Comparison of ENCODE assay signal across 14 cellular contexts in genomic region chr16:15493416-15494181, GRCh38. TPM values are rescaled to one million over a fixed set of nuclear protein-coding genes. Genes with fewer than 3 reads are reported as not detected.
DNase-seq lines count a peak whose midpoint lies in the region; ATAC-seq, FAIRE-seq and TF ChIP-seq lines count a peak whose summit lies in the region.
"Had no signal": no experiment of that assay in that cellular context is flagged by ENCODE, and none has a peak within 500 bp of the region (broad histone marks: within the 10 kb centered on the region; RNA-seq: fewer than 3 reads in every experiment).

No MANE protein-coding gene starts in this region.

- H2AFZ ChIP-seq in smooth muscle cell (ENCODE audit: low read depth), result no peak overlapping the region

- H3K9ac ChIP-seq in smooth muscle cell (ENCODE audit: low read depth), result peak overlapping the region; percentile 11

- H3K4me3 ChIP-seq in fibroblast of mammary gland (ENCODE audit: control insufficient read depth, low read depth, low read length) (no peak overlapping the region), smooth muscle cell (no peak overlapping the region), A673 (ENCODE audit: low read depth, low read length, poor library complexity, severe bottlenecking) (no peak overlapping the region)
- H3K4me3 ChIP-seq: GM12878 had no signal

- 87% methylated on average over 10 of the region's 10 CpGs for WGBS in smooth muscle cell (ENCODE audit: low lambda C conversion rate)

- intact Hi-C loops in A673 (cut with micrococcal nuclease; ENCODE audit: unreplicated experiment), result no loop called here

- H3K36me3 ChIP-seq in smooth muscle cell (ENCODE audit: low read depth) (no peaks in the 10 kb centered on the region), A673 (ENCODE audit: insufficient read depth, low read length, poor library complexity, severe bottlenecking) (no peaks in the 10 kb centered on the region)

- H3K4me1 ChIP-seq in smooth muscle cell (ENCODE audit: low read depth) (no peaks in the 10 kb centered on the region), A673 (ENCODE audit: insufficient read depth, low read length, poor library complexity, severe bottlenecking) (no peaks in the 10 kb centered on the region)

- peak overlapping the region; percentile 12 for H3K4me2 ChIP-seq in smooth muscle cell

- TF ChIP-seq CTCF in fibroblast of mammary gland (conservative IDR thresholded peaks at IDR 0.05; ENCODE audit: control insufficient read depth, insufficient read depth, low read depth, low read length) (no peak), smooth muscle cell (IDR thresholded peaks at IDR 0.05; ENCODE audit: borderline replicate concordance, insufficient read depth, poor library complexity, severe bottlenecking) (no peak), A673 (conservative IDR thresholded peaks at IDR 0.05; ENCODE audit: low read depth, low read length) (no peak)

- H3K27me3 ChIP-seq in smooth muscle cell (ENCODE audit: low read depth), result no peaks in the 10 kb centered on the region
- no peaks in the 10 kb centered on the region for H3K27me3 ChIP-seq in A673 (replicated peaks; ENCODE audit: insufficient read depth, low read depth, low read length, poor library complexity)

- H3K27ac ChIP-seq in smooth muscle cell (ENCODE audit: low read depth), result peak overlapping the region; percentile 60
- no peak overlapping the region for H3K27ac ChIP-seq in A673 (ENCODE audit: low read depth, low read length, poor library complexity, severe bottlenecking)

- ATAC-seq in HG03439 (IDR thresholded peaks at IDR 0.05; ENCODE audit: unreplicated experiment), result no peak
- ATAC-seq: GM12878 had no signal

- FAIRE-seq in urothelium cell line (lab: Jason Lieb, UNC), result no peak
- FAIRE-seq: A204.1, colon, GM12878, islet of Langerhans had no signal

- no peaks in the 10 kb centered on the region for H3K79me2 ChIP-seq in smooth muscle cell (ENCODE audit: low read depth)

- no TSS peak for BruUV-seq in A673 (replicated peaks; lab: Mats Ljungman, UMichigan)

- H3K9me3 ChIP-seq in smooth muscle cell (replicated peaks; ENCODE audit: low read depth) (no peaks in the 10 kb centered on the region), A673 (ENCODE audit: low read depth, low read length, poor library complexity, severe bottlenecking) (no peaks in the 10 kb centered on the region)

- POLR2A ChIA-PET in A673 (lab: Charles Lee; ENCODE audit: low non-redundant PET), result no interaction called here

- H4K20me1 ChIP-seq in smooth muscle cell (ENCODE audit: low read depth), result no peaks in the 10 kb centered on the region

- peak in 2 of 3 experiments; percentile 11 to 88 for DNase-seq in NCI-H1417 (lab: John Stamatoyannopoulos, UW)
- no peak for DNase-seq in NCI-H1417 treated with DMSO at 0.1 percent for 48 hours (lab: John Stamatoyannopoulos, UW)
- DNase-seq in RPMI7951 (ENCODE audit: low read depth), result peak; percentile 83
- peak; percentile 94 for DNase-seq in fibroblast of mammary gland (ENCODE audit: low read depth)
- no peak for DNase-seq in smooth muscle cell (lab: John Stamatoyannopoulos, UW; ENCODE audit: unreplicated experiment)
- DNase-seq in urothelium cell line (ENCODE audit: low spot score), result no peak
- DNase-seq in A673 (ENCODE audit: low spot score), result no peak
- DNase-seq: NCI-H748 treated with DMSO at 0.1 percent for 48 hours, right cardiac atrium had no signal

- CTCF ChIA-PET in A673 (lab: Charles Lee), result no interaction called here

- peaks cover 5% of the 10 kb centered on the region for H3F3A ChIP-seq in smooth muscle cell (ENCODE audit: low read depth)

RNA-seq across cellular contexts. Expression of gene BMERB1, which starts 59.2 kb away (rescaled TPM):
- total RNA-seq in RPMI7951 (2014; rRNA removed; shearing (Covaris generic)), result 18.5 and 21.1 TPM in 2 replicates
- total RNA-seq in smooth muscle cell, result 15.3 and 16.5 TPM in 2 replicates
- polyA plus RNA-seq in smooth muscle cell, result 12.6 and 20.0 TPM in 2 replicates
- total RNA-seq in A673 (2021), result 11.5 and 16.8 TPM in 2 replicates

Comparison
In these comparisons a context has a peak if more than half of its experiments do, and no peak if none do; other contexts are left out.
1. DNase-seq: peak in NCI-H1417 (2 of 3), RPMI7951 (single experiment) and fibroblast of mammary gland (single experiment); none in NCI-H1417 treated with DMSO at 0.1 percent for 48 hours (single experiment), smooth muscle cell (single experiment), urothelium cell line (single experiment) and A673 (single experiment).